Comparison of ENCODE assay signal across 7 cellular contexts in the genomic region with DNA sequence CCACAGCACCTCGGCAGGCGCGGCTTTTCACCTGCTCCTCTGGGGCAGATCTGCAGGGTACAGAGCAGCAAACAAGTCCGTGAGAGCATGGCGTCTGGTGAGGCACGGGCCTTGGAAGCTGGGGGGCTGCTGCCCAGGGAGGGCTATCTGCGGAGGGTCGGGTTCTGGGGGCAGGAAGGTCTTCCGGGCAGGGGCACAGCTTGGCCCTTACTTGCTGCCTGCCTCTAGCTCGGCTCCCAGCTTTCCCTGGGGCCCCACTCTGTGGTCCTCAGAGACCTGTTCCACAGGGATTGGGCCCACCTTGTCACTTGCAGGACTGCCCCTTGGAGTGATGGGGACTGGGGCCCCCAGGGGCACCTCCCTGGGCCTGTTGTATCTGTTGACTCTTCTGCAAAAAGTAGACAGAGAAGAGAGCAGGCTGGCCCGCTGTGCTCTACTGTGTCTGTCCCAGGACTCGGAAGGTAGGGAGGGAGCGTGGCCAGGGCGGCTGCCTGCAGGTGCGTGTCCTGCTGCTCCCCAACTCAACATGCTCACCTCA.
DNase-seq lines count a peak whose midpoint lies in the region; ATAC-seq and TF ChIP-seq lines count a peak whose summit lies in the region.

No MANE protein-coding gene starts in this region.

- H3K4me1 ChIP-seq in left lung, result peaks cover 11 to 21% of the 10 kb centered on the region in 2 donors
- H3K4me1 ChIP-seq in thoracic aorta (ENCODE audit: control insufficient read depth in 1 of 2, low read depth in 2 of 2), result peaks cover 33 to 60% of the 10 kb centered on the region in 2 donors

- TF ChIP-seq CTCF in left lung (IDR thresholded peaks at IDR 0.05) (no peak), thoracic aorta (IDR thresholded peaks at IDR 0.05) (no peak)

- H3K9me3 ChIP-seq in left lung (no peaks in the 10 kb centered on the region), thoracic aorta (no peaks in the 10 kb centered on the region)

- intact Hi-C loops in left lung (cut with DNase I), result no loop called here

- peak; percentile 30 to 69 for DNase-seq in left lung
- no peak for DNase-seq in thoracic aorta (ENCODE audit: low spot score)
- no peak for DNase-seq in HK-2 (ENCODE audit: unreplicated experiment)
- DNase-seq in NCI-H345 (lab: John Stamatoyannopoulos, UW), result no peak
- DNase-seq in DMS114 treated with DMSO at 0.1 percent for 48 hours (lab: John Stamatoyannopoulos, UW; ENCODE audit: unreplicated experiment), result no peak

- WGBS in adipose tissue, 3 donors, result 71 to 93% (median 91%) methylated on average over 14 to 15 of the region's 15 CpGs

- ATAC-seq in HG02610 (IDR thresholded peaks at IDR 0.05; ENCODE audit: unreplicated experiment) (peak; percentile 15), left lung (no peak), thoracic aorta (ENCODE audit: insufficient number of reproducible peaks, low FRiP score, low read depth) (no peak)

- no peaks in the 10 kb centered on the region for H3K27me3 ChIP-seq in left lung
- H3K27me3 ChIP-seq in thoracic aorta (replicated peaks; ENCODE audit: insufficient read depth), result no peaks in the 10 kb centered on the region

- H3K27ac ChIP-seq in adipose tissue (ENCODE audit: low read depth, low read length), result peak overlapping the region; percentile 66
- peak overlapping the region in 1 of 2 donors; percentile 65 for H3K27ac ChIP-seq in left lung
- peak overlapping the region; percentile 88 to 98 for H3K27ac ChIP-seq in thoracic aorta

- H3K4me3 ChIP-seq in left lung (no peak overlapping the region), thoracic aorta (no peak overlapping the region)

- H3K36me3 ChIP-seq in left lung (peaks cover 0 to 35% of the 10 kb centered on the region in 2 donors), thoracic aorta (peaks cover 10% of the 10 kb centered on the region)

Comparison
In these comparisons a context has a peak if more than half of its experiments do, and no peak if none do; other contexts are left out.
1. DNase-seq: peak in left lung (2 of 2); none in thoracic aorta (single experiment), HK-2 (single experiment), NCI-H345 (single experiment) and DMS114 treated with DMSO at 0.1 percent for 48 hours (single experiment).